Comparison of ENCODE assay signal across 8 cellular contexts in genomic region chr10:92573091-92573797, GRCh38. TPM values are rescaled to one million over a fixed set of nuclear protein-coding genes. Genes with fewer than 3 reads are reported as not detected.
DNase-seq lines count a peak whose midpoint lies in the region; ATAC-seq and TF ChIP-seq lines count a peak whose summit lies in the region.

No MANE protein-coding gene starts in this region.

- WGBS in prostate gland = under 1% methylated on average over 49 of the region's 56 CpGs

- H3K9me3 ChIP-seq in SJCRH30 (replicated peaks) (no peaks in the 10 kb centered on the region), prostate gland (no peaks in the 10 kb centered on the region)

- intact Hi-C loops in prostate gland (cut with DNase I) = loop anchor here (1.0 kb wide), 1 partner anchor 18 kb away; no protein-coding TSS in a partner anchor

- H3K27me3 ChIP-seq in SJCRH30 = no peaks in the 10 kb centered on the region
- no peaks in the 10 kb centered on the region for H3K27me3 ChIP-seq in prostate gland (replicated peaks; ENCODE audit: insufficient read depth)

- TF ChIP-seq CTCF in prostate gland (IDR thresholded peaks at IDR 0.05) = no peak

- H3K4me1 ChIP-seq in SJCRH30 (peaks cover 15% of the 10 kb centered on the region), prostate gland (replicated peaks) (no peaks in the 10 kb centered on the region)

- H3K27ac ChIP-seq in SJCRH30 (peak overlapping the region; percentile 94), angular gyrus (ENCODE audit: low read depth, low read length) (peak overlapping the region; percentile 90), prostate gland (peak overlapping the region; percentile 94 to 97)

- DNase-seq in SJCRH30 = peak; percentile 36 to 49
- peak; percentile 57 for DNase-seq in hepatic stellate cell (ENCODE audit: low spot score)
- peak; percentile 10 for DNase-seq in prostate gland (ENCODE audit: low spot score)
- DNase-seq in NCI-H2196 (lab: John Stamatoyannopoulos, UW; ENCODE audit: unreplicated experiment) = no peak

- H3K4me3 ChIP-seq in GM08714 (ENCODE audit: low read length) (peak overlapping the region; percentile 88), SJCRH30 (peak overlapping the region; percentile 97), prostate gland (peak overlapping the region; percentile 81 to 88)

- peaks cover 5% of the 10 kb centered on the region for H3K36me3 ChIP-seq in SJCRH30
- no peaks in the 10 kb centered on the region for H3K36me3 ChIP-seq in prostate gland

- TF ChIP-seq POLR2A in prostate gland (IDR thresholded peaks at IDR 0.05) = no peak

- ATAC-seq in HG02970 (IDR thresholded peaks at IDR 0.05; ENCODE audit: low FRiP score, unreplicated experiment) = peak; percentile 3
- ATAC-seq in HG02610 (IDR thresholded peaks at IDR 0.05; ENCODE audit: unreplicated experiment) = no peak

RNA-seq across cellular contexts. Expression of gene IDE, which starts 0.6 kb away (rescaled TPM):
- 21.5 and 24.8 TPM in 2 replicates for total RNA-seq in SJCRH30 (2014; rRNA removed; shearing (Covaris generic))
- total RNA-seq in prostate gland = 10 to 100 TPM; 23.7 to 38.0 TPM

RNA-seq across cellular contexts. Expression of gene KIF11, which starts 19.7 kb away (rescaled TPM):
- 68.3 and 70.5 TPM in 2 replicates for total RNA-seq in SJCRH30 (2014; rRNA removed; shearing (Covaris generic))
- total RNA-seq in prostate gland = 1 to 10 TPM; 3.0 to 5.5 TPM

Comparison
In these comparisons a context has a peak if more than half of its experiments do, and no peak if none do; other contexts are left out.
1. RNA of gene KIF11, which starts 19.7 kb away (total RNA-seq): 68.3 to 70.5 TPM in SJCRH30; 3.0 to 5.5 TPM in prostate gland; every median in the first group is over 10 times any median in the second.
2. Peak in every context shown above with its lines, with median percentiles within 50 percentile points of each other: H3K4me3 ChIP-seq and H3K27ac ChIP-seq.